ENCODE assay signal across 14 cellular contexts in the genomic region with DNA sequence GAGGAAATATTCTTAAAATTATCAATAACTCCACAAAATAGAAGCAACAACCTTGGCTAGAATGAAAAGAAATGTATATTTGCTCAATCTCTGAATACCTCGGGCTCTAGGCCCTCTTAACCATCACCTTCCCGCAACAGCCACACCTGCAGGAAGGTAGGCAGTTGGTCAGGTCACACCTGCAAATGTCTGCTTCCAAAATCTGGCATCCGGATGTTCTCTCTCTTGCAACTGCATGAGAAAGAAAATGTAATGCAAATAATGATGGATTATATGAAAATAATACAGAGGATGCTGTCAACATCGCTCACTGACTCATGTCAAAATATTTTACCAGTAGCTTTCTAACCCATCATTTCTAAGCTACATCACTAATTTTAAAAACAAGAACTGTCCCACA.
"Had no signal": no experiment of that assay in that cellular context is flagged by ENCODE, and none has a peak within 500 bp of the region (broad histone marks: within the 10 kb centered on the region; RNA-seq: fewer than 3 reads in every experiment).

No MANE protein-coding gene starts in this region.

- DNase-seq: activated CD4-positive, alpha-beta memory T cell treated with anti-CD3 and anti-CD28 coated beads, Interleukin-2, amount 10 ng/mL, durations not matched to agents 7 days and 5 days; activated CD4-positive, alpha-beta T cell treated with anti-CD3 and anti-CD28 coated beads for 36 hours; activated naive CD4-positive, alpha-beta T cell; head of caudate nucleus; left cardiac atrium; midbrain; naive B cell; small intestine; T-helper 9 cell; transverse colon had no signal

- H3K9me3 ChIP-seq: esophagus muscularis mucosa, right atrium auricular region, transverse colon had no signal

- H3K27me3 ChIP-seq: cardiac muscle cell, esophagus muscularis mucosa, right atrium auricular region, transverse colon had no signal

- ATAC-seq: activated CD4-positive, alpha-beta T cell treated with anti-CD3 and anti-CD28 coated beads for 36 hours; left cardiac atrium had no signal

- H3K4me3 ChIP-seq: cardiac muscle cell, esophagus muscularis mucosa, lung, right atrium auricular region, transverse colon had no signal

- H3K36me3 ChIP-seq: cardiac muscle cell, right atrium auricular region had no signal

- H3K27ac ChIP-seq: cardiac muscle cell, esophagus muscularis mucosa, right atrium auricular region, transverse colon had no signal
